In the genomic region with DNA sequence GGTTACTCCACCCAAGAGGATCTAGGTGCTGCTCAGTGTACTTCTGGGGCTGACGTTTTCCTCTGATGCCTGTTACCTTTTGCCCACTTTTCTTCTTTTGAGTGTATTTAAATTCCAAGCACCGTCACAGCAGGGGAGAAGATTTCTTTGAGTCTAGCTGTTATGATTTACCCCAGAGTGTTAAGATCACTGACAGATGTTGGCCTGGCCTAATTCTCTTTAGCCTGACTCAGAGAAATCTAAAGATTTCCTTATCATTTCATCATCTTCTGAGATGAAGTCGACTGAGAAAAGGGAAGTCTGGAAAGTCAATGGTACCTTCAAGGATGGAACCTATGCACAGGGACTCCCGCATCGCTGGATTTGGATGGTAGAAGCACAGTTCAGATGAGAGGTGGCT, we compare ENCODE assay signal across 32 cellular contexts.
DNase-seq lines count a peak whose midpoint lies in the region; TF ChIP-seq lines count a peak whose summit lies in the region.
"Had no signal": no experiment of that assay in that cellular context is flagged by ENCODE, and none has a peak within 500 bp of the region (broad histone marks: within the 10 kb centered on the region; RNA-seq: fewer than 3 reads in every experiment).

No MANE protein-coding gene starts in this region.

- no peaks in the 10 kb centered on the region for H3K27me3 ChIP-seq in CD8-positive, alpha-beta memory T cell (ENCODE audit: insufficient read depth, low read length, poor library complexity, severe bottlenecking)
- H3K27me3 ChIP-seq: heart left ventricle, MG63, sigmoid colon, suprapubic skin, upper lobe of right lung had no signal

- H3K9me3 Mint-ChIP-seq in HFFc6 (no peaks in the 10 kb centered on the region), chondrocyte (ENCODE audit: low read depth) (peaks cover 3% of the 10 kb centered on the region), glutamatergic neuron (ENCODE audit: unreplicated experiment) (peaks cover 11% of the 10 kb centered on the region)
- H3K9me3 Mint-ChIP-seq in CD8-positive, alpha-beta memory T cell: peaks cover 3 to 7% (median 5%) of the 10 kb centered on the region in 5 donors
- H3K9me3 Mint-ChIP-seq: activated naive CD4-positive, alpha-beta T cell treated with anti-CD3 and anti-CD28 coated beads, Interleukin-2, amount 50 U/mL, for 24 hours had no signal

- CTCF ChIA-PET in CD8-positive, alpha-beta memory T cell (lab: Charles Lee): no interaction called here

- no peaks in the 10 kb centered on the region for H3K9me3 ChIP-seq in CD8-positive, alpha-beta memory T cell (ENCODE audit: low read length)
- H3K9me3 ChIP-seq: Caco-2, heart left ventricle, MG63, sigmoid colon, suprapubic skin, upper lobe of right lung had no signal

- TF ChIP-seq CTCF in HFFc6 (IDR thresholded peaks at IDR 0.05) (no peak), chondrocyte (IDR thresholded peaks at IDR 0.05) (no peak), glutamatergic neuron (IDR thresholded peaks at IDR 0.05; ENCODE audit: partially characterized antibody, unreplicated experiment) (no peak)

- DNase-seq in AG20443 (ENCODE audit: low spot score) (peak; percentile 26), HFFc6 (no peak), chondrocyte (ENCODE audit: low spot score) (no peak), glutamatergic neuron (no peak), cerebellar cortex (ENCODE audit: low spot score) (no peak), NCI-H2171 (lab: John Stamatoyannopoulos, UW) (no peak), GM19240 (ENCODE audit: insufficient read length, low spot score) (no peak)
- no peak for DNase-seq in CD8-positive, alpha-beta memory T cell
- DNase-seq: activated CD4-positive, alpha-beta memory T cell treated with anti-CD3 and anti-CD28 coated beads, Interleukin-2, amount 10 ng/mL, durations not matched to agents 7 days and 5 days; activated CD4-positive, CD25-positive, alpha-beta regulatory T cell treated with anti-CD3 and anti-CD28 coated beads, Interleukin-2, amount 50 U/mL, for 72 hours; activated CD8-positive, alpha-beta memory T cell treated with anti-CD3 and anti-CD28 coated beads, Interleukin-2, amount 50 U/mL, for 48 hours; aorta; C1 segment of cervical spinal cord; Caco-2; caudate nucleus; heart left ventricle; KG1; kidney glomerular epithelial cell; MG63; NCI-H1105 treated with DMSO at 0.1 percent for 48 hours; NCI-H2029; NCI-H226; NCI-H774; RPMI8226; sigmoid colon; stimulated activated CD4-positive, alpha-beta T cell treated with anti-CD3 and anti-CD28 coated beads, Interleukin-4, amount 100 ng/mL, for 4 hours; stimulated activated naive B cell treated with anti-CD40 and anti-IgM and Interleukin-4, amounts not matched to agents 10 μg/mL and 1 μg/mL and 100 μg/mL, for 72 hours; upper lobe of right lung had no signal

- H3K4me1 Mint-ChIP-seq in HFFc6 (ENCODE audit: low read depth): peaks cover 60% of the 10 kb centered on the region
- H3K4me1 Mint-ChIP-seq in chondrocyte (ENCODE audit: low read depth): peaks cover 76% of the 10 kb centered on the region
- H3K4me1 Mint-ChIP-seq in glutamatergic neuron (ENCODE audit: low read depth, unreplicated experiment): peaks cover 54% of the 10 kb centered on the region
- no peaks in the 10 kb centered on the region for H3K4me1 Mint-ChIP-seq in CD8-positive, alpha-beta memory T cell
- H3K4me1 Mint-ChIP-seq: activated CD4-positive, alpha-beta memory T cell treated with anti-CD3 and anti-CD28 coated beads, Interleukin-2, amount 10 ng/mL, durations not matched to agents 7 days and 5 days; activated naive CD4-positive, alpha-beta T cell treated with anti-CD3 and anti-CD28 coated beads, Interleukin-2, amount 50 U/mL, for 24 hours; stimulated activated naive B cell treated with anti-CD40 and anti-IgM and Interleukin-4, amounts not matched to agents 10 μg/mL and 1 μg/mL and 100 μg/mL, for 72 hours had no signal

- POLR2A ChIA-PET in CD8-positive, alpha-beta memory T cell (lab: Charles Lee): no interaction called here

- no peaks in the 10 kb centered on the region for H3K4me1 ChIP-seq in CD8-positive, alpha-beta memory T cell (ENCODE audit: insufficient read depth, low read length)
- H3K4me1 ChIP-seq: Caco-2 had no signal

- H3K27ac ChIP-seq in CD8-positive, alpha-beta memory T cell (ENCODE audit: low read depth, low read length): no peak overlapping the region
- H3K27ac ChIP-seq: heart left ventricle, sigmoid colon, suprapubic skin, upper lobe of right lung had no signal

- H3K27ac Mint-ChIP-seq in HFFc6 (peak overlapping the region; percentile 48), chondrocyte (ENCODE audit: unreplicated experiment) (peak overlapping the region; percentile 96), glutamatergic neuron (ENCODE audit: unreplicated experiment) (peak overlapping the region; percentile 67)
- no peak overlapping the region for H3K27ac Mint-ChIP-seq in CD8-positive, alpha-beta memory T cell
- H3K27ac Mint-ChIP-seq: activated CD4-positive, alpha-beta memory T cell treated with anti-CD3 and anti-CD28 coated beads, Interleukin-2, amount 10 ng/mL, durations not matched to agents 7 days and 5 days; activated naive CD4-positive, alpha-beta T cell treated with anti-CD3 and anti-CD28 coated beads, Interleukin-2, amount 50 U/mL, for 24 hours; progenitor cell of endocrine pancreas; stimulated activated naive B cell treated with anti-CD40 and anti-IgM and Interleukin-4, amounts not matched to agents 10 μg/mL and 1 μg/mL and 100 μg/mL, for 72 hours had no signal

- no peaks in the 10 kb centered on the region for H3K36me3 ChIP-seq in CD8-positive, alpha-beta memory T cell (ENCODE audit: insufficient read depth, low read length)
- H3K36me3 ChIP-seq: heart left ventricle, MG63, sigmoid colon, suprapubic skin, upper lobe of right lung had no signal

- H3K36me3 Mint-ChIP-seq in HFFc6 (ENCODE audit: low read depth): 0 out of 2 replicates have a peak, but pooled peaks cover 9% of the 10 kb centered on the region
- no peaks in the 10 kb centered on the region for H3K36me3 Mint-ChIP-seq in chondrocyte (ENCODE audit: low read depth)
- H3K36me3 Mint-ChIP-seq in glutamatergic neuron (ENCODE audit: unreplicated experiment): no peaks in the 10 kb centered on the region
- H3K36me3 Mint-ChIP-seq in CD8-positive, alpha-beta memory T cell: no peaks in the 10 kb centered on the region
- H3K36me3 Mint-ChIP-seq: activated naive CD4-positive, alpha-beta T cell treated with anti-CD3 and anti-CD28 coated beads, Interleukin-2, amount 50 U/mL, for 24 hours; stimulated activated naive B cell treated with anti-CD40 and anti-IgM and Interleukin-4, amounts not matched to agents 10 μg/mL and 1 μg/mL and 100 μg/mL, for 72 hours had no signal

- H3K4me3 Mint-ChIP-seq in HFFc6 (no peak overlapping the region), chondrocyte (ENCODE audit: unreplicated experiment) (no peak overlapping the region), glutamatergic neuron (ENCODE audit: unreplicated experiment) (peak overlapping the region; percentile 0)
- no peak overlapping the region for H3K4me3 Mint-ChIP-seq in CD8-positive, alpha-beta memory T cell
- H3K4me3 Mint-ChIP-seq: activated CD4-positive, alpha-beta memory T cell treated with anti-CD3 and anti-CD28 coated beads, Interleukin-2, amount 10 ng/mL, durations not matched to agents 7 days and 5 days; activated naive CD4-positive, alpha-beta T cell treated with anti-CD3 and anti-CD28 coated beads, Interleukin-2, amount 50 U/mL, for 24 hours; stimulated activated naive B cell treated with anti-CD40 and anti-IgM and Interleukin-4, amounts not matched to agents 10 μg/mL and 1 μg/mL and 100 μg/mL, for 72 hours had no signal

- peaks cover 3% of the 10 kb centered on the region; the same call in 1 of the 2 replicates for H3K27me3 Mint-ChIP-seq in HFFc6 (ENCODE audit: insufficient read depth)
- no peaks in the 10 kb centered on the region for H3K27me3 Mint-ChIP-seq in chondrocyte (ENCODE audit: low read depth)
- peaks cover 7% of the 10 kb centered on the region for H3K27me3 Mint-ChIP-seq in glutamatergic neuron (ENCODE audit: unreplicated experiment)
- no peaks in the 10 kb centered on the region for H3K27me3 Mint-ChIP-seq in CD8-positive, alpha-beta memory T cell
- H3K27me3 Mint-ChIP-seq: activated CD4-positive, alpha-beta memory T cell treated with anti-CD3 and anti-CD28 coated beads, Interleukin-2, amount 10 ng/mL, durations not matched to agents 7 days and 5 days; activated naive CD4-positive, alpha-beta T cell treated with anti-CD3 and anti-CD28 coated beads, Interleukin-2, amount 50 U/mL, for 24 hours; progenitor cell of endocrine pancreas; stimulated activated naive B cell treated with anti-CD40 and anti-IgM and Interleukin-4, amounts not matched to agents 10 μg/mL and 1 μg/mL and 100 μg/mL, for 72 hours had no signal

- H3K4me3 ChIP-seq in CD8-positive, alpha-beta memory T cell (ENCODE audit: low read length): no peak overlapping the region
- H3K4me3 ChIP-seq: heart left ventricle, lung, MG63, sigmoid colon, suprapubic skin, upper lobe of right lung had no signal

Comparison
In these comparisons a context has a peak if more than half of its experiments do, and no peak if none do; other contexts are left out.
1. H3K27ac Mint-ChIP-seq: peak in HFFc6 (single experiment), chondrocyte (single experiment) and glutamatergic neuron (single experiment); none in CD8-positive, alpha-beta memory T cell (0 of 8).